In genomic region chr6:117616971-117617765, GRCh38 we compare ENCODE assay signal across 15 cellular contexts. TPM values are rescaled to one million over a fixed set of nuclear protein-coding genes. Genes with fewer than 3 reads are reported as not detected.
DNase-seq lines count a peak whose midpoint lies in the region; ATAC-seq, FAIRE-seq and TF ChIP-seq lines count a peak whose summit lies in the region.
"Had no signal": no experiment of that assay in that cellular context is flagged by ENCODE, and none has a peak within 500 bp of the region (broad histone marks: within the 10 kb centered on the region; RNA-seq: fewer than 3 reads in every experiment).

No MANE protein-coding gene starts in this region.

- peak overlapping the region; percentile 3; the same call in 1 of the 2 replicates for H3K4me3 Mint-ChIP-seq in WTC11
- H3K4me3 Mint-ChIP-seq: B cell had no signal

- peak overlapping the region; percentile 93 for H3K27ac Mint-ChIP-seq in WTC11
- H3K27ac Mint-ChIP-seq: B cell had no signal

- H3K4me1 ChIP-seq in iPS-15b (ENCODE audit: control insufficient read depth, insufficient read depth, low read length) (peaks cover 20% of the 10 kb centered on the region), body of pancreas (no peaks in the 10 kb centered on the region)
- H3K4me1 ChIP-seq: heart left ventricle, uterus had no signal

- peaks cover 66% of the 10 kb centered on the region for H3K4me1 Mint-ChIP-seq in WTC11
- H3K4me1 Mint-ChIP-seq: B cell had no signal

- no peaks in the 10 kb centered on the region for H3K36me3 ChIP-seq in iPS-15b (ENCODE audit: control insufficient read depth, insufficient read depth, low read length)
- H3K36me3 ChIP-seq in body of pancreas (replicated peaks in 1 of 2; ENCODE audit: insufficient read depth in 1 of 2, low read depth in 2 of 2): no peaks in the 10 kb centered on the region
- H3K36me3 ChIP-seq: heart left ventricle, uterus had no signal

- WGBS in body of pancreas, 2 donors: 89 to 95% methylated on average over 7 of the region's 7 CpGs

- ATAC-seq in WTC11: peak; percentile 9; the same call in 1 of the 2 replicates
- ATAC-seq in body of pancreas: no peak
- ATAC-seq: heart left ventricle had no signal

- H3K27ac ChIP-seq in body of pancreas: no peak overlapping the region
- H3K27ac ChIP-seq: heart left ventricle, SK-N-MC, uterus had no signal

- no peak for FAIRE-seq in urothelium cell line (lab: Jason Lieb, UNC)

- H3K9ac ChIP-seq in iPS-15b (ENCODE audit: low read depth, low read length): peak overlapping the region; percentile 17

- no peak for TF ChIP-seq POLR2A in body of pancreas (IDR thresholded peaks at IDR 0.05)

- H3K27me3 ChIP-seq in iPS-15b (ENCODE audit: control insufficient read depth, insufficient read depth, low read length) (no peaks in the 10 kb centered on the region), body of pancreas (no peaks in the 10 kb centered on the region)
- H3K27me3 ChIP-seq: uterus had no signal

- H3K9me3 ChIP-seq in iPS-15b (ENCODE audit: control insufficient read depth, insufficient read depth, low read length) (no peaks in the 10 kb centered on the region), body of pancreas (no peaks in the 10 kb centered on the region)
- H3K9me3 ChIP-seq: heart left ventricle, uterus had no signal

- H3K36me3 Mint-ChIP-seq in WTC11: peaks cover 11% of the 10 kb centered on the region

- H3K4me3 ChIP-seq in iPS-15b (ENCODE audit: low read depth, low read length) (no peak overlapping the region), body of pancreas (no peak overlapping the region)
- H3K4me3 ChIP-seq: heart left ventricle, SK-N-MC, uterus had no signal

- POLR2A ChIA-PET in WTC11 (lab: Charles Lee): no interaction called here

- H3K27me3 Mint-ChIP-seq in WTC11 (ENCODE audit: low read depth): no peaks in the 10 kb centered on the region

- CTCF ChIA-PET in WTC11 (lab: Charles Lee): no interaction called here

- intact Hi-C loops in cardiac septum (cut with DNase I) (no loop called here), body of pancreas (cut with DNase I) (no loop called here)

- DNase-seq in stimulated activated CD4-positive, alpha-beta T cell treated with anti-CD3 and anti-CD28 coated beads, Interleukin-4, amount 100 ng/mL, for 1 hour: peak; percentile 26
- no peak for DNase-seq in stimulated activated CD4-positive, alpha-beta T cell treated with anti-CD3 and anti-CD28 coated beads, Interleukin-1b, Interleukin-23, amount 100 ng/mL, for 48 hours
- DNase-seq in WTC11 (ENCODE audit: low spot score): no peak
- DNase-seq in urothelium cell line (ENCODE audit: low spot score): peak; percentile 3
- no peak for DNase-seq in cardiac septum (ENCODE audit: low spot score)
- DNase-seq in NCI-H146 treated with DMSO at 0.1 percent for 48 hours (lab: John Stamatoyannopoulos, UW; ENCODE audit: unreplicated experiment): no peak
- DNase-seq in body of pancreas: no peak
- DNase-seq: DMS53; heart left ventricle; NCI-H2171; NK-92 treated with Interleukin-12 subunit alpha and Interleukin-12 subunit beta, amount 100 ng/mL, for 24 hours; uterus had no signal

- peaks cover 30% of the 10 kb centered on the region for H3K9me3 Mint-ChIP-seq in WTC11

- TF ChIP-seq CTCF in WTC11 (IDR thresholded peaks at IDR 0.05): no peak
- no peak for TF ChIP-seq CTCF in body of pancreas (IDR thresholded peaks at IDR 0.05)

TF ChIP-seq in WTC11, 78 proteins besides CTCF, POLR2A, EP300 and RAD21:
- no peak for TF ChIP-seq ZNF121 (CRISPR knock-in tag; IDR thresholded peaks at IDR 0.05)
- TF ChIP-seq E2F5 (CRISPR knock-in tag; IDR thresholded peaks at IDR 0.05): no peak
- no peak for TF ChIP-seq PRRX2 (CRISPR knock-in tag; IDR thresholded peaks at IDR 0.05)
- no peak for TF ChIP-seq IRF1 (CRISPR knock-in tag; IDR thresholded peaks at IDR 0.05)
- TF ChIP-seq RORB (CRISPR knock-in tag; IDR thresholded peaks at IDR 0.05): no peak

RNA-seq across cellular contexts. Expression of gene GOPC, which starts 14.9 kb away (rescaled TPM):
- total RNA-seq in WTC11 (2021) (18.6 to 19.4 TPM (median 18.7 TPM) in 3 replicates), cardiac septum (27.5 TPM), body of pancreas (10 to 100 TPM in 1 of 2 donors, 1 to 10 TPM in 1; 7.9 to 16.6 TPM)

RNA-seq across cellular contexts. Expression of gene NUS1, which starts 58.1 kb away (rescaled TPM):
- total RNA-seq in WTC11 (2021) (59.3 to 73.8 TPM (median 62.1 TPM) in 3 replicates), cardiac septum (18.0 TPM), body of pancreas (10 to 100 TPM; 17.6 to 17.8 TPM)

Comparison
In these comparisons a context has a peak if more than half of its experiments do, and no peak if none do; other contexts are left out.
1. DNase-seq: peak in stimulated activated CD4-positive, alpha-beta T cell treated with anti-CD3 and anti-CD28 coated beads, Interleukin-4, amount 100 ng/mL, for 1 hour (single experiment) and urothelium cell line (single experiment); none in stimulated activated CD4-positive, alpha-beta T cell treated with anti-CD3 and anti-CD28 coated beads, Interleukin-1b, Interleukin-23, amount 100 ng/mL, for 48 hours (single experiment), WTC11 (single experiment), cardiac septum (single experiment), NCI-H146 treated with DMSO at 0.1 percent for 48 hours (single experiment) and body of pancreas (0 of 4).